In genomic region chr14:49598479-49599301, GRCh38 we compare ENCODE assay signal across 8 cellular contexts. TPM values are rescaled to one million over a fixed set of nuclear protein-coding genes. Genes with fewer than 3 reads are reported as not detected.
DNase-seq lines count a peak whose midpoint lies in the region; ATAC-seq, FAIRE-seq and TF ChIP-seq lines count a peak whose summit lies in the region.

A gene with protein sequence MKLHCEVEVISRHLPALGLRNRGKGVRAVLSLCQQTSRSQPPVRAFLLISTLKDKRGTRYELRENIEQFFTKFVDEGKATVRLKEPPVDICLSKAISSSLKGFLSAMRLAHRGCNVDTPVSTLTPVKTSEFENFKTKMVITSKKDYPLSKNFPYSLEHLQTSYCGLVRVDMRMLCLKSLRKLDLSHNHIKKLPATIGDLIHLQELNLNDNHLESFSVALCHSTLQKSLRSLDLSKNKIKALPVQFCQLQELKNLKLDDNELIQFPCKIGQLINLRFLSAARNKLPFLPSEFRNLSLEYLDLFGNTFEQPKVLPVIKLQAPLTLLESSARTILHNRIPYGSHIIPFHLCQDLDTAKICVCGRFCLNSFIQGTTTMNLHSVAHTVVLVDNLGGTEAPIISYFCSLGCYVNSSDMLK (plus strand): TSS chr14:49598940. CDS start chr14:49599021, 81 bp downstream.

- H3K27ac ChIP-seq in AG04450 (ENCODE audit: low read depth, low read length) = peak within 1 kb of the TSS; percentile 99
- peak within 1 kb of the TSS; percentile 95 to 97 for H3K27ac ChIP-seq in kidney (ENCODE audit: low read depth in 2 of 2, low read length in 2 of 2)

- peaks cover 15% of the 10 kb centered on the region for H3K4me1 Mint-ChIP-seq in central memory CD8-positive, alpha-beta T cell

- ATAC-seq in GM18909 (IDR thresholded peaks at IDR 0.05; ENCODE audit: poor library complexity, unreplicated experiment) (peak; percentile 60), HG03175 (IDR thresholded peaks at IDR 0.05; ENCODE audit: unreplicated experiment) (peak; percentile 58)
- ATAC-seq in activated CD4-positive, CD25-positive, alpha-beta regulatory T cell treated with anti-CD3 and anti-CD28 coated beads, Interleukin-2, amount 50 U/mL, for 24 hours = peak; percentile 84 to 86
- peak; percentile 78 for ATAC-seq in central memory CD8-positive, alpha-beta T cell (replicated peaks; ENCODE audit: extremely low read depth, poor library complexity, severe bottlenecking)

- H3K36me3 ChIP-seq in kidney (ENCODE audit: control insufficient read depth in 1 of 2, insufficient read depth in 2 of 2, low read length in 2 of 2) = no peaks in the 10 kb centered on the region

- POLR2A ChIA-PET in AG04450 (lab: Yijun Ruan, JAX) = interaction anchor here (0.7 to 1.7 kb wide), 5 partner anchors 12 to 35 kb away, joined by 3 to 26 read pairs (median 4); partner anchors contain the start of genes MGAT2, RPL36AL and RPS29

- peak within 1 kb of the TSS; percentile 75 to 99 for H3K9ac ChIP-seq in kidney (ENCODE audit: low read length in 2 of 2)

- H3K27me3 Mint-ChIP-seq in central memory CD8-positive, alpha-beta T cell = no peaks in the 10 kb centered on the region

- DNase-seq in AG04450 (ENCODE audit: low read depth, low spot score) (peak; percentile 34), NCI-H2227 treated with DMSO at 0.1 percent for 48 hours (lab: John Stamatoyannopoulos, UW) (peak; percentile 89), kidney (peak; percentile 95)
- DNase-seq in central memory CD8-positive, alpha-beta T cell (ENCODE audit: low spot score in 2 of 2) = peak; percentile 82 to 86
- DNase-seq in stimulated activated CD4-positive, alpha-beta T cell treated with anti-CD3 and anti-CD28 coated beads, Interleukin-15, amount 100 ng/mL, for 1 hour (ENCODE audit: low read depth in 1 of 2, low spot score in 1 of 2) = peak; percentile 77 to 78

- H3K9me3 Mint-ChIP-seq in central memory CD8-positive, alpha-beta T cell = no peaks in the 10 kb centered on the region

- no peaks in the 10 kb centered on the region for H3K27me3 ChIP-seq in AG04450 (ENCODE audit: control insufficient read depth, insufficient read depth, low read length)

- H3K4me1 ChIP-seq in kidney (ENCODE audit: control insufficient read depth in 1 of 2, insufficient read depth in 1 of 2, low read depth in 1 of 2, low read length in 2 of 2) = peaks cover 0 to 3% of the 10 kb centered on the region in 2 donors

- peak within 1 kb of the TSS; percentile 98 for H3K4me3 Mint-ChIP-seq in central memory CD8-positive, alpha-beta T cell

- intact Hi-C loops in kidney (cut with DNase I) = no loop called here

- H3K4me3 ChIP-seq in AG04450 (ENCODE audit: low read depth, low read length) (peak within 1 kb of the TSS; percentile 95), kidney (ENCODE audit: low read length in 2 of 2) (peak within 1 kb of the TSS; percentile 96 to 97)

- peak within 1 kb of the TSS; percentile 97 for H3K27ac Mint-ChIP-seq in central memory CD8-positive, alpha-beta T cell (ENCODE audit: low read depth)

- H3K9me3 ChIP-seq in AG04450 (ENCODE audit: control insufficient read depth, insufficient read depth, low read length) = no peaks in the 10 kb centered on the region; the same call in 1 of the 2 replicates
- H3K9me3 ChIP-seq in kidney (ENCODE audit: control insufficient read depth in 1 of 2, low read length in 2 of 2) = no peaks in the 10 kb centered on the region

- peaks cover 17% of the 10 kb centered on the region for H3K36me3 Mint-ChIP-seq in central memory CD8-positive, alpha-beta T cell (ENCODE audit: insufficient read depth)

- TF ChIP-seq CTCF in AG04450 (IDR thresholded peaks at IDR 0.05; ENCODE audit: low read depth, low read length) (no peak), kidney (IDR thresholded peaks at IDR 0.05; ENCODE audit: borderline replicate concordance, extremely low read depth, insufficient read depth) (no peak)

- FAIRE-seq in kidney (lab: Jason Lieb, UNC) = no peak

- CTCF ChIA-PET in AG04450 (lab: Charles Lee) = no interaction called here

RNA-seq across cellular contexts. Expression of the gene that starts here (rescaled TPM):
- 9.8 and 12.8 TPM in 2 replicates for polyA plus RNA-seq in AG04450 (2011; rRNA removed)
- polyA minus RNA-seq in AG04450 (2011; rRNA and poly(A)+ RNA removed) = 3.1 and 5.9 TPM in 2 replicates
- 6.6 TPM for total RNA-seq in kidney
- 7.7 TPM for polyA plus RNA-seq in kidney (ENCODE audit: insufficient read depth, low read depth, low replicate concordance)

Comparison
In these comparisons a context has a peak if more than half of its experiments do, and no peak if none do; other contexts are left out.
1. Peak in every context shown above with its lines: DNase-seq, ATAC-seq, H3K4me3 ChIP-seq and H3K27ac ChIP-seq.
2. DNase-seq: peak in every context shown above with its lines; median percentile 95 in kidney; 89 in NCI-H2227 treated with DMSO at 0.1 percent for 48 hours; 84 in central memory CD8-positive, alpha-beta T cell; 78 in stimulated activated CD4-positive, alpha-beta T cell treated with anti-CD3 and anti-CD28 coated beads, Interleukin-15, amount 100 ng/mL, for 1 hour; 34 in AG04450.